ENCODE assay signal across 12 cellular contexts in the genomic region with DNA sequence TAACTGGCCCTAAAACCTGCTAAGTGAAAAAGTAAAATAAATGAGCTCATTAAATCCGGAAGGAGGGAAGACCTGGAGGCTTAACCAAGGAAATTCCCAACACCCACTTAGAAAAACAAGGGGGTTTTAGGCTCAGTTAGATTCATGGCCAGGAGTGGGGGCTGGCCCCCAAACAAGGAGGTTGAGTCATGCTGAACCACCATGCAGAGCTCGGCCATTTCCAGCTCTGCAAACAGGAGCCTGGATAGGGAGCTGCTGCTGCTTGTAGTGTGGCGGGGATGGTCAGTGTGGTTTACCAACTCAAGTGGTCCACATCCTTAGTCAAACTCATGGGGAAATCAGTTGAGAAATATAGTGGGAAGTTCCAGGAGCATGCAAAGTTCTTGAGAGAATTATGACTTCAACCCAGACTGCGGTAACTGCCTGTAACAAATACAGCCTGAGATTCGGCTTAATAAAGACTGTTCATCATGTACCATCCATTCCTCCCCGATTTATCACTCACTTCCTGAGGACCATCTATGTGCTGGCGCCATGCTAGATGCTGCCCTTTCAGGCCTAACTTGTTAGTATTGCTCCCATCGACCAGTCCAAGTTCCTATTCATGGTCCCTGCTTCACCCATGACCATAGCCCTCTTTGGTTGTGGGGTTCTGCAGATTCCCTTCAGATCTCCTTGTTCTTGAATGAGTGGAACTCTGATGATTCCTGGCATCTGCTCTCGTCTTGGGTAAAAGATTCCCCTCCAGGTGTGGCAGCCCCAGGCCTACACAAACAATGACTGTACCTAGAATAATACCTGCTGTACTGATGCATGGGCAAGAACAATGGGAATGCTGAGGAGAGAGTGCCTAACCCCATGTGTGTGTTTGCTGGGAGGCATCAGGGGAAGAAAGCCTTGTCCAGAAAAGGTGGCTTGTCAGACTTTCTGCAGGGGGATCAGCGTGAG. TPM values are rescaled to one million over a fixed set of nuclear protein-coding genes. Genes with fewer than 3 reads are reported as not detected.
A peak's percentile ranks its signal among the peaks of the same experiment; 100 is the strongest.
DNase-seq lines count a peak whose midpoint lies in the region; ATAC-seq and TF ChIP-seq lines count a peak whose summit lies in the region.
"Had no signal": no experiment of that assay in that cellular context is flagged by ENCODE, and none has a peak within 500 bp of the region (broad histone marks: within the 10 kb centered on the region; RNA-seq: fewer than 3 reads in every experiment).

No MANE protein-coding gene starts in this region.

- POLR2A ChIA-PET in SK-N-SH (lab: Yijun Ruan, JAX): no interaction called here
- POLR2A ChIA-PET in activated CD4-positive, alpha-beta memory T cell treated with anti-CD3 and anti-CD28 coated beads, Interleukin-2, amount 10 ng/mL, durations not matched to agents 7 days and 5 days (lab: Charles Lee): no interaction called here

- TF ChIP-seq RAD21 in SK-N-SH (IDR thresholded peaks at IDR 0.05; ENCODE audit: low read length): no peak

- H3K4me2 ChIP-seq in SK-N-SH (peak overlapping the region; percentile 66), smooth muscle cell (peak overlapping the region; percentile 43)

- no peaks in the 10 kb centered on the region for H4K20me1 ChIP-seq in SK-N-SH (ENCODE audit: insufficient read depth)
- no peaks in the 10 kb centered on the region for H4K20me1 ChIP-seq in smooth muscle cell (ENCODE audit: low read depth)

- H2AFZ ChIP-seq in SK-N-SH (ENCODE audit: low read depth): peak overlapping the region; percentile 33; the same call in 1 of the 2 replicates
- no peak overlapping the region for H2AFZ ChIP-seq in smooth muscle cell (ENCODE audit: low read depth)

- CTCF ChIA-PET in SK-N-SH (lab: Yijun Ruan, JAX): interaction anchor here (0.9 to 6.7 kb wide), 12 partner anchors 12 to 687 kb away, joined by 3 to 238 read pairs (median 6); a partner anchor contains a TSS
- CTCF ChIA-PET in activated CD4-positive, alpha-beta memory T cell treated with anti-CD3 and anti-CD28 coated beads, Interleukin-2, amount 10 ng/mL, durations not matched to agents 7 days and 5 days (lab: Charles Lee): interaction anchor here (0.6 to 1.2 kb wide), 2 partner anchors 9 to 218 kb away, joined by 3 read pairs; no protein-coding TSS in a partner anchor

- H3F3A ChIP-seq in SK-N-SH (replicated peaks; ENCODE audit: insufficient read depth) (peaks cover 43% of the 10 kb centered on the region), smooth muscle cell (ENCODE audit: low read depth) (peaks cover 7% of the 10 kb centered on the region)

- 80% methylated on average over 10 of the region's 10 CpGs for WGBS in SK-N-SH (ENCODE audit: low lambda C conversion rate)
- 67% methylated on average over 10 of the region's 10 CpGs for whole genome bisulfite sequencing in smooth muscle cell (ENCODE audit: low lambda C conversion rate)

- H3K36me3 ChIP-seq in SK-N-SH (replicated peaks in 1 of 2; ENCODE audit: control insufficient read depth in 1 of 2, insufficient read depth in 2 of 2, low read length in 1 of 2) (no peaks in the 10 kb centered on the region), smooth muscle cell (ENCODE audit: low read depth) (no peaks in the 10 kb centered on the region)

- TF ChIP-seq CTCF in HFFc6 (IDR thresholded peaks at IDR 0.05): no peak
- TF ChIP-seq CTCF in SK-N-SH (IDR thresholded peaks at IDR 0.05): no peak
- TF ChIP-seq CTCF in fibroblast of the aortic adventitia (IDR thresholded peaks at IDR 0.05; ENCODE audit: insufficient read depth, low read length): no peak
- TF ChIP-seq CTCF in smooth muscle cell (IDR thresholded peaks at IDR 0.05; ENCODE audit: borderline replicate concordance, insufficient read depth, poor library complexity, severe bottlenecking): no peak

- no peaks in the 10 kb centered on the region for H3K9me2 ChIP-seq in SK-N-SH

- H3K27ac Mint-ChIP-seq in HFFc6: peak overlapping the region; percentile 96
- no peak overlapping the region for H3K27ac Mint-ChIP-seq in activated CD4-positive, alpha-beta memory T cell treated with anti-CD3 and anti-CD28 coated beads, Interleukin-2, amount 10 ng/mL, durations not matched to agents 7 days and 5 days

- no peak for TF ChIP-seq EP300 in SK-N-SH (IDR thresholded peaks at IDR 0.05; ENCODE audit: borderline replicate concordance in 1 of 2, low read depth in 1 of 2, low read length in 1 of 2)

- H3K79me2 ChIP-seq in SK-N-SH (ENCODE audit: insufficient read depth) (peaks cover 4% of the 10 kb centered on the region; the same call in 1 of the 2 replicates), smooth muscle cell (ENCODE audit: low read depth) (no peaks in the 10 kb centered on the region)

- H3K9ac ChIP-seq in SK-N-SH (peak overlapping the region; percentile 68), smooth muscle cell (ENCODE audit: low read depth) (peak overlapping the region; percentile 72)

- H3K4me3 Mint-ChIP-seq in HFFc6: peak overlapping the region; percentile 80
- H3K4me3 Mint-ChIP-seq in activated CD4-positive, alpha-beta memory T cell treated with anti-CD3 and anti-CD28 coated beads, Interleukin-2, amount 10 ng/mL, durations not matched to agents 7 days and 5 days: no peak overlapping the region

- H3K4me1 ChIP-seq in SK-N-SH (ENCODE audit: control insufficient read depth in 1 of 2, insufficient read depth in 2 of 2, low read depth in 1 of 2, low read length in 1 of 2) (peaks cover 11 to 54% of the 10 kb centered on the region in 2 experiments), smooth muscle cell (ENCODE audit: low read depth) (peaks cover 17% of the 10 kb centered on the region)

- H3K9me3 Mint-ChIP-seq in HFFc6: no peaks in the 10 kb centered on the region
- H3K9me3 Mint-ChIP-seq in activated CD4-positive, alpha-beta memory T cell treated with anti-CD3 and anti-CD28 coated beads, Interleukin-2, amount 10 ng/mL, durations not matched to agents 7 days and 5 days: no peaks in the 10 kb centered on the region

- H3K4me1 Mint-ChIP-seq in HFFc6 (ENCODE audit: low read depth): peaks cover 79% of the 10 kb centered on the region
- no peaks in the 10 kb centered on the region for H3K4me1 Mint-ChIP-seq in activated CD4-positive, alpha-beta memory T cell treated with anti-CD3 and anti-CD28 coated beads, Interleukin-2, amount 10 ng/mL, durations not matched to agents 7 days and 5 days

- H3K27me3 Mint-ChIP-seq in HFFc6 (ENCODE audit: insufficient read depth): peaks cover 6% of the 10 kb centered on the region
- peaks cover 44% of the 10 kb centered on the region for H3K27me3 Mint-ChIP-seq in activated CD4-positive, alpha-beta memory T cell treated with anti-CD3 and anti-CD28 coated beads, Interleukin-2, amount 10 ng/mL, durations not matched to agents 7 days and 5 days

- H3K27me3 ChIP-seq in SK-N-SH (ENCODE audit: insufficient read depth): no peaks in the 10 kb centered on the region
- H3K27me3 ChIP-seq in smooth muscle cell (ENCODE audit: low read depth): no peaks in the 10 kb centered on the region

- DNase-seq in HFFc6: peak; percentile 75
- no peak for DNase-seq in SK-N-SH
- DNase-seq in fibroblast of the aortic adventitia (ENCODE audit: low read depth): peak; percentile 55
- no peak for DNase-seq in smooth muscle cell (lab: John Stamatoyannopoulos, UW; ENCODE audit: unreplicated experiment)
- no peak for DNase-seq in activated CD4-positive, alpha-beta memory T cell treated with anti-CD3 and anti-CD28 coated beads, Interleukin-2, amount 10 ng/mL, durations not matched to agents 7 days and 5 days
- no peak for DNase-seq in T-helper 9 cell
- DNase-seq in NCI-H345 (lab: John Stamatoyannopoulos, UW): no peak
- DNase-seq: activated CD8-positive, alpha-beta memory T cell treated with anti-CD3 and anti-CD28 coated beads, Interleukin-2, amount 50 U/mL, for 4 hours; DND-41; NCI-H1930; stimulated activated naive CD4-positive, alpha-beta T cell had no signal

- H3K4me3 ChIP-seq in SK-N-SH (ENCODE audit: low read depth in 2 of 2, low read length in 1 of 2) (no peak overlapping the region), fibroblast of the aortic adventitia (ENCODE audit: low read depth, low read length) (no peak overlapping the region), smooth muscle cell (no peak overlapping the region)

- H3K9me3 ChIP-seq in SK-N-SH (no peaks in the 10 kb centered on the region), smooth muscle cell (replicated peaks; ENCODE audit: low read depth) (no peaks in the 10 kb centered on the region)

- H3K27ac ChIP-seq in SK-N-SH (ENCODE audit: low read depth in 2 of 2, low read length in 1 of 2) (peak overlapping the region; percentile 64 to 92; a peak in 3 of 4 replicates), smooth muscle cell (ENCODE audit: low read depth) (peak overlapping the region; percentile 93)

- H3K36me3 Mint-ChIP-seq in HFFc6 (ENCODE audit: low read depth): no peaks in the 10 kb centered on the region
- H3K36me3 Mint-ChIP-seq in activated CD4-positive, alpha-beta memory T cell treated with anti-CD3 and anti-CD28 coated beads, Interleukin-2, amount 10 ng/mL, durations not matched to agents 7 days and 5 days (ENCODE audit: low read depth): no peaks in the 10 kb centered on the region

- ATAC-seq in HG03342 (IDR thresholded peaks at IDR 0.05; ENCODE audit: unreplicated experiment): no peak

TF ChIP-seq in SK-N-SH, 30 proteins besides CTCF, POLR2A, EP300 and RAD21 (continues in another document):
- no peak for TF ChIP-seq CHD2 (IDR thresholded peaks at IDR 0.05; ENCODE audit: low read length, partially characterized antibody)
- no peak for TF ChIP-seq TEAD4 (IDR thresholded peaks at IDR 0.05; ENCODE audit: borderline replicate concordance, insufficient read depth)

RNA-seq across cellular contexts. Expression of a gene that starts 39.5 kb away (rescaled TPM):
- total RNA-seq in HFFc6 (2021; fragmentation: NEBNext Ultra II Directional; extraction: Animal tissue kit (Norgen Biotek cat#: 25700)): 10 to 100 TPM; 61.0 to 66.1 (median 63.1) TPM
- polyA plus RNA-seq in SK-N-SH (2012; rRNA removed): 15.4 and 18.5 TPM in 2 replicates
- polyA plus RNA-seq in SK-N-SH (2012; cell fraction: cytosol; rRNA removed): 24.7 and 39.6 TPM in 2 replicates
- polyA plus RNA-seq in SK-N-SH (2012; cell fraction: nucleus; rRNA removed): 8.2 and 8.3 TPM in 2 replicates
- total RNA-seq in fibroblast of the aortic adventitia (ENCODE audit: low replicate concordance): 38.0 and 150 TPM in 2 replicates
- 58.3 and 77.8 TPM in 2 replicates for total RNA-seq in smooth muscle cell
- polyA plus RNA-seq in smooth muscle cell: 41.6 and 45.3 TPM in 2 replicates
- 10 to 100 TPM; 37.7 to 41.6 TPM for total RNA-seq in activated CD4-positive, alpha-beta memory T cell treated with anti-CD3 and anti-CD28 coated beads, Interleukin-2, amount 10 ng/mL, durations not matched to agents 7 days and 5 days

RNA-seq across cellular contexts. Expression of a gene that starts 46.4 kb away (rescaled TPM):
- total RNA-seq in HFFc6 (2021; fragmentation: NEBNext Ultra II Directional; extraction: Animal tissue kit (Norgen Biotek cat#: 25700)): 10 to 100 TPM; 61.7 to 75.2 (median 68.8) TPM
- polyA plus RNA-seq in SK-N-SH (2012; rRNA removed) (79.0 and 93.0 TPM in 2 replicates), smooth muscle cell (72.8 and 89.2 TPM in 2 replicates)
- 54.3 and 67.8 TPM in 2 replicates for polyA plus RNA-seq in SK-N-SH (2012; cell fraction: cytosol; rRNA removed)
- polyA plus RNA-seq in SK-N-SH (2012; cell fraction: nucleus; rRNA removed): 76.0 and 133 TPM in 2 replicates
- total RNA-seq in fibroblast of the aortic adventitia (ENCODE audit: low replicate concordance) (25.2 and 28.1 TPM in 2 replicates), smooth muscle cell (54.3 and 84.1 TPM in 2 replicates)
- not detected for total RNA-seq in activated CD4-positive, alpha-beta memory T cell treated with anti-CD3 and anti-CD28 coated beads, Interleukin-2, amount 10 ng/mL, durations not matched to agents 7 days and 5 days

Comparison
In these comparisons a context has a peak if more than half of its experiments do, and no peak if none do; other contexts are left out.
1. DNase-seq: peak in HFFc6 (single experiment) and fibroblast of the aortic adventitia (single experiment); none in SK-N-SH (single experiment), smooth muscle cell (single experiment), activated CD4-positive, alpha-beta memory T cell treated with anti-CD3 and anti-CD28 coated beads, Interleukin-2, amount 10 ng/mL, durations not matched to agents 7 days and 5 days (single experiment), T-helper 9 cell (single experiment) and NCI-H345 (single experiment).
2. RNA of a gene that starts 46.4 kb away (total RNA-seq): 54.3 to 84.1 TPM in smooth muscle cell, 61.7 to 75.2 TPM in HFFc6 and 25.2 to 28.1 TPM in fibroblast of the aortic adventitia; not detected in activated CD4-positive, alpha-beta memory T cell treated with anti-CD3 and anti-CD28 coated beads, Interleukin-2, amount 10 ng/mL, durations not matched to agents 7 days and 5 days; every median in the first group is over 10 times any median in the second.